In the genomic region with DNA sequence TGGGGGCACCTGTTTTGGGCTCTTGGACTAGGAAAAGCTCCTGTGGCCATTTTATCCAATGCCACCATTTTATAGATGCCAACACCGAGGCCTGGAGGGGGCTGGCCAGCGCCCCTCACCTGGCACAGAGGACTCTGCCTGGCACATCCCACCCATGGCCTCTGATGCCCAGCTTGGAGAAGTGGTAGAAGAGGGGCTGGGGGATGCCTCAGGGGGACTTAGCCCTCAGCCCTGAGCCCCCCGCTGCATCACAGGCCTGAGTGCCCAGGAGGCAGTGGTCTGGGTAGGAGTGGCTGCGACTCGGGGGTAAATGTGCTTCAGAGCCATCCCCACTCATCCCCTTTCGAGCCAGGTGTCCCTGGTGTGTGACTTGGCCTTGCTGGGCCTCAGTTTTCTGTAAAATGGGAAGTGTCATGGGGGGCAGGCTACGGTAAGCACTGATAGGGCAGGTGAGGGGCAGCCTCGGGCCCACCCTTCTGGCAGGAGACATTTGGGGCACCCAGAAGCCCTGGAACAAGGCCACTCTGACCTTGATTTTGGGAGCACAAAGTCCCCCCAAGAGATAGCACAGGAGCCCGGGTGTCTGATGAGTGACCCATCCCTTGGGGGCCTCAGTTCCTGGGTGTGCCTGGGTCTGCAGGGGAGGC, we compare ENCODE assay signal across 9 cellular contexts. TPM values are rescaled to one million over a fixed set of nuclear protein-coding genes. Genes with fewer than 3 reads are reported as not detected.
DNase-seq lines count a peak whose midpoint lies in the region; ATAC-seq, FAIRE-seq and TF ChIP-seq lines count a peak whose summit lies in the region.
"Had no signal": no experiment of that assay in that cellular context is flagged by ENCODE, and none has a peak within 500 bp of the region (broad histone marks: within the 10 kb centered on the region; RNA-seq: fewer than 3 reads in every experiment).

No MANE protein-coding gene starts in this region.

- no peaks in the 10 kb centered on the region for H3K27me3 Mint-ChIP-seq in astrocyte (ENCODE audit: low read depth, unreplicated experiment)
- no peaks in the 10 kb centered on the region for H3K27me3 Mint-ChIP-seq in naive B cell

- H3K4me1 ChIP-seq in ACC112 (ENCODE audit: control insufficient read depth, insufficient read depth, low read length, unreplicated experiment) (peaks cover 84% of the 10 kb centered on the region), astrocyte (ENCODE audit: insufficient read depth, low read length) (peaks cover 47% of the 10 kb centered on the region)

- H3K27me3 ChIP-seq in ACC112 (ENCODE audit: insufficient read depth, low read length) = no peaks in the 10 kb centered on the region
- H3K27me3 ChIP-seq in astrocyte (ENCODE audit: insufficient read depth, low read length) = no peaks in the 10 kb centered on the region

- no peak overlapping the region for H3K4me2 ChIP-seq in astrocyte (ENCODE audit: low read length)

- H3K36me3 Mint-ChIP-seq in astrocyte (ENCODE audit: low read depth, unreplicated experiment) (no peaks in the 10 kb centered on the region), naive B cell (no peaks in the 10 kb centered on the region)

- peaks cover 95% of the 10 kb centered on the region for H3K79me2 ChIP-seq in ACC112 (ENCODE audit: control insufficient read depth, insufficient read depth, low read length, unreplicated experiment)
- peaks cover 99% of the 10 kb centered on the region for H3K79me2 ChIP-seq in astrocyte (ENCODE audit: insufficient read depth, low read length)

- peaks cover 12% of the 10 kb centered on the region for H3K36me3 ChIP-seq in ACC112 (ENCODE audit: insufficient read depth, low read length)
- H3K36me3 ChIP-seq in astrocyte (ENCODE audit: insufficient read depth, low read length) = no peaks in the 10 kb centered on the region

- H3K27ac Mint-ChIP-seq in astrocyte (ENCODE audit: unreplicated experiment) (no peak overlapping the region), naive B cell (peak overlapping the region in 5 of 6 donors; percentile 78 to 98 (median 94))

- peak overlapping the region; percentile 27 for H3K9ac ChIP-seq in astrocyte (ENCODE audit: low read length)

- FAIRE-seq in astrocyte (lab: Jason Lieb, UNC) = no peak
- FAIRE-seq: K562 had no signal

- H3K4me3 Mint-ChIP-seq in astrocyte (ENCODE audit: unreplicated experiment) (no peak overlapping the region), naive B cell (peak overlapping the region; percentile 47 to 88 (median 77))

- no peak for TF ChIP-seq CTCF in GM12865 (IDR thresholded peaks at IDR 0.05; ENCODE audit: insufficient read depth, low read depth, low read length, missing control alignments)
- no peak for TF ChIP-seq CTCF in astrocyte (IDR thresholded peaks at IDR 0.05; ENCODE audit: insufficient read depth, low read depth, low read length)

- H3K27ac ChIP-seq in ACC112 (ENCODE audit: low read depth, low read length) = peak overlapping the region; percentile 94
- H3K27ac ChIP-seq in astrocyte (ENCODE audit: low read depth, low read length) = no peak overlapping the region

- H3K9me3 Mint-ChIP-seq in astrocyte (ENCODE audit: unreplicated experiment) = no peaks in the 10 kb centered on the region
- H3K9me3 Mint-ChIP-seq in naive B cell = no peaks in the 10 kb centered on the region

- no peak for ATAC-seq in naive B cell (ENCODE audit: low read depth in 2 of 2)
- no peak for ATAC-seq in GM21381 (IDR thresholded peaks at IDR 0.05; ENCODE audit: unreplicated experiment)

- no peaks in the 10 kb centered on the region for H3K9me3 ChIP-seq in astrocyte (ENCODE audit: insufficient read depth, low read depth, low read length)

- DNase-seq in GM12865 (ENCODE audit: low read depth) (no peak), astrocyte (ENCODE audit: low read depth) (no peak), naive B cell (no peak), DMS114 treated with DMSO at 0.1 percent for 48 hours (lab: John Stamatoyannopoulos, UW; ENCODE audit: unreplicated experiment) (no peak), germinal center (ENCODE audit: low spot score) (no peak), T-helper 9 cell (no peak)

- peaks cover 82% of the 10 kb centered on the region for H4K20me1 ChIP-seq in astrocyte (ENCODE audit: insufficient read depth, low read length)

- peaks cover 27% of the 10 kb centered on the region for H3K4me1 Mint-ChIP-seq in astrocyte (ENCODE audit: low read depth, unreplicated experiment)
- peaks cover 63 to 81% (median 79%) of the 10 kb centered on the region in 3 donors for H3K4me1 Mint-ChIP-seq in naive B cell

- H2AFZ ChIP-seq in ACC112 (ENCODE audit: low read length, unreplicated experiment) = no peak overlapping the region
- no peak overlapping the region for H2AFZ ChIP-seq in astrocyte (ENCODE audit: low read depth, low read length)

- H3K4me3 ChIP-seq in ACC112 (ENCODE audit: low read depth, low read length) (no peak overlapping the region), GM12865 (ENCODE audit: low read depth, low read length) (peak overlapping the region; percentile 65), astrocyte (ENCODE audit: insufficient read depth, low read depth, low read length) (no peak overlapping the region)
- H3K4me3 ChIP-seq: K562 had no signal

RNA-seq across cellular contexts. Expression of a gene that starts 22.5 kb away (rescaled TPM):
- 23.6 and 26.1 TPM in 2 replicates for total RNA-seq in astrocyte
- 10 to 100 TPM in 1 of 6 donors, 1 to 10 TPM in 5; 3.6 to 10.4 (median 4.5) TPM for polyA plus RNA-seq in naive B cell (ENCODE audit: low read depth in 6 of 6)

RNA-seq across cellular contexts. Expression of a gene that starts 59.3 kb away (rescaled TPM):
- total RNA-seq in astrocyte = 14.3 and 14.9 TPM in 2 replicates
- polyA plus RNA-seq in naive B cell (ENCODE audit: low read depth in 6 of 6) = 10 to 100 TPM in 1 of 6 donors, 1 to 10 TPM in 5; 5.3 to 14.7 (median 7.7) TPM
